In the genomic region with DNA sequence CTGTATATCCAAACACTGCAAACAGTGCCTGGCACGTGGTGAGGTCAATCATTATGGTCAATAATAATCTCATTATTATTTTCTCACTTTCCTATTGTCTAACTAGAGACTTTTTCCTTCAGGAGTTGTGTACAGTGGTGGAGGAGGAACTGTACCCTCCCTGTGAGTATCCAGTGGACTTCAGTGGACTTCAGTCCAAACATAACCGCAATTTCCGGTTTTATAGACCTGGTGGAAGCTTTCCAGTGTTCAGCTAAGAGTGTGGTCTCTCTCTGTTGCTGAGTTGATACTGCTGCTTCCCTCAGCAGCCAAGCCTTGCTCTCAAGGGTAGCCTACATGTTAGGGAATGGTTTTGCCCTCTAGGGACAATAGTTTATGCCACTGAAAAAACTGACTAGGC, we compare ENCODE assay signal across 18 cellular contexts.
"Had no signal": no experiment of that assay in that cellular context is flagged by ENCODE, and none has a peak within 500 bp of the region (broad histone marks: within the 10 kb centered on the region; RNA-seq: fewer than 3 reads in every experiment).

No MANE protein-coding gene starts in this region.

- H3K27me3 ChIP-seq: esophagus muscularis mucosa, gastrocnemius medialis, heart right ventricle, right atrium auricular region, stomach, transverse colon had no signal

- H3K36me3 ChIP-seq: esophagus muscularis mucosa, gastrocnemius medialis, heart right ventricle, right atrium auricular region, stomach, thoracic aorta, transverse colon had no signal

- H3K27ac ChIP-seq: epithelial cell of prostate, esophagus muscularis mucosa, gastrocnemius medialis, heart right ventricle, right atrium auricular region, stomach, thoracic aorta, transverse colon had no signal

- DNase-seq: effector memory CD8-positive, alpha-beta T cell; gastrocnemius medialis; heart right ventricle; hypothalamus; kidney glomerular epithelial cell; mammary epithelial cell; natural killer cell; posterior cingulate gyrus; small intestine; stimulated activated CD4-positive, alpha-beta T cell treated with anti-CD3 and anti-CD28 coated beads, Interleukin-12 subunit alpha, Interleukin-12 subunit beta, amount 100 ng/mL, for 4 hours; stimulated activated naive CD4-positive, alpha-beta T cell; stomach; substantia nigra; transverse colon had no signal

- H3K9me3 ChIP-seq: esophagus muscularis mucosa, gastrocnemius medialis, right atrium auricular region, stomach, thoracic aorta, transverse colon had no signal

- H3K4me3 ChIP-seq: esophagus muscularis mucosa, gastrocnemius medialis, heart right ventricle, right atrium auricular region, stomach, thoracic aorta, transverse colon had no signal

- H3K4me1 ChIP-seq: esophagus muscularis mucosa, gastrocnemius medialis, heart right ventricle, right atrium auricular region, stomach had no signal
